Comparison of ENCODE assay signal across 16 cellular contexts in the genomic region with DNA sequence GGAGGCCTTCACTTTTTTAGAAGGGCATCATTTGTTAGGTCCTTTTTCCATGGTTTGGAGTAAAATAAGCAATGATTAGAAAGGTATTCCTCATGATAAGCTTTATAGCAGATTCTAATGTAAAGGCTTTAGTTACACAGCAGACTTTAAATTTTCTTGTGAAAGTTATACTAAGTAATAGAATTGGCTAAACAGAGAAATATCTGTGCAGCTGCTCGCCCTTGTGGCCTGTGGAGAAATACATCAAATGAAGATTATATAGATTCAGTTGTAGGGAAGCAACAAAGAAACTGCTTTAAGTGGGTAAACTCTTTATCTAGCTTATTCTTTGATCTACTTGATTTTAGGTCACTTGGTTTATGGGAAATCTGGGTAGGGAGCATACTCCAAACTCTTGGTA.
A peak's percentile ranks its signal among the peaks of the same experiment; 100 is the strongest.
DNase-seq lines count a peak whose midpoint lies in the region; ATAC-seq, FAIRE-seq and TF ChIP-seq lines count a peak whose summit lies in the region.
"Had no signal": no experiment of that assay in that cellular context is flagged by ENCODE, and none has a peak within 500 bp of the region (broad histone marks: within the 10 kb centered on the region; RNA-seq: fewer than 3 reads in every experiment).

No MANE protein-coding gene starts in this region.

- H3K36me3 ChIP-seq in endodermal cell (ENCODE audit: control insufficient read depth, insufficient read depth, low read length), result no peaks in the 10 kb centered on the region
- H3K36me3 ChIP-seq in transverse colon, result no peaks in the 10 kb centered on the region

- intact Hi-C loops in transverse colon (cut with DNase I; ENCODE audit: low total_unique reads), result no loop called here

- TF ChIP-seq CTCF in D721Med (IDR thresholded peaks at IDR 0.05; ENCODE audit: insufficient read depth, missing control alignments) (peak; percentile 36), endodermal cell (conservative IDR thresholded peaks at IDR 0.05) (peak; percentile 30), osteocyte (IDR thresholded peaks at IDR 0.05) (peak; percentile 30), transverse colon (IDR thresholded peaks at IDR 0.05) (no peak)

- H3K36me3 Mint-ChIP-seq in endodermal cell (ENCODE audit: low read depth), result no peaks in the 10 kb centered on the region
- H3K36me3 Mint-ChIP-seq in osteocyte (ENCODE audit: unreplicated experiment), result no peaks in the 10 kb centered on the region
- H3K36me3 Mint-ChIP-seq: CD4-positive, CD25-positive, alpha-beta regulatory T cell had no signal

- H3K27ac ChIP-seq in endodermal cell (ENCODE audit: low read depth, low read length) (no peak overlapping the region), transverse colon (no peak overlapping the region)

- H3K4me1 Mint-ChIP-seq in endodermal cell, result peaks cover 7% of the 10 kb centered on the region
- H3K4me1 Mint-ChIP-seq in osteocyte (ENCODE audit: unreplicated experiment), result no peaks in the 10 kb centered on the region
- H3K4me1 Mint-ChIP-seq: CD4-positive, CD25-positive, alpha-beta regulatory T cell had no signal

- no peak for TF ChIP-seq EP300 in transverse colon (IDR thresholded peaks at IDR 0.05; ENCODE audit: low read depth)

- no peaks in the 10 kb centered on the region for H3K27me3 Mint-ChIP-seq in endodermal cell (ENCODE audit: insufficient read depth)
- H3K27me3 Mint-ChIP-seq in osteocyte (ENCODE audit: unreplicated experiment), result peaks cover 5% of the 10 kb centered on the region
- H3K27me3 Mint-ChIP-seq: CD4-positive, CD25-positive, alpha-beta regulatory T cell had no signal

- DNase-seq in D721Med (ENCODE audit: insufficient read length, low spot score) (no peak), OCI-M1 (lab: John Stamatoyannopoulos, UW) (peak; percentile 8), endodermal cell (no peak), osteocyte (ENCODE audit: extremely low spot score, unreplicated experiment) (no peak), DMS 273 treated with DMSO at 0.1 percent for 48 hours (lab: John Stamatoyannopoulos, UW) (no peak), dermis blood vessel endothelial cell (no peak), transverse colon (no peak)
- DNase-seq: ACHN; AML-193; Caco-2; CD4-positive, CD25-positive, alpha-beta regulatory T cell; DMS53; NCI-H1930; SHP77 had no signal

- no peak overlapping the region for H3K4me3 ChIP-seq in endodermal cell (ENCODE audit: low read length)
- H3K4me3 ChIP-seq in transverse colon, result no peak overlapping the region

- TF ChIP-seq POLR2A in transverse colon (IDR thresholded peaks at IDR 0.05), result no peak

- ATAC-seq in HG03469 (IDR thresholded peaks at IDR 0.05; ENCODE audit: unreplicated experiment), result no peak
- ATAC-seq: Panc1 had no signal

- H3K27me3 ChIP-seq in endodermal cell (ENCODE audit: control insufficient read depth, insufficient read depth, low read length, poor library complexity, severe bottlenecking), result no peaks in the 10 kb centered on the region
- H3K27me3 ChIP-seq in transverse colon, result no peaks in the 10 kb centered on the region

- WGBS in endodermal cell (ENCODE audit: insufficient coverage in 1 of 2, insufficient read length in 1 of 2), 2 experiments, result 80% methylated on average over 1 of the region's 1 CpG; no CpG with 5 or more reads in 1 of the 2 experiments
- 44 to 46% methylated on average over 1 of the region's 1 CpG for WGBS in transverse colon (ENCODE audit: low coverage in 1 of 2), 2 donors

- no peak overlapping the region for H3K27ac Mint-ChIP-seq in endodermal cell
- H3K27ac Mint-ChIP-seq in osteocyte (ENCODE audit: unreplicated experiment), result no peak overlapping the region
- H3K27ac Mint-ChIP-seq: CD4-positive, CD25-positive, alpha-beta regulatory T cell had no signal

- in situ Hi-C loops in transverse colon (cut with MboI; ENCODE audit: low pct_ligation_motif_present in 1 of 4, low pct_unique_long_range_greater_than_20kb in 1 of 4, low sequenced_read_pairs in 3 of 4), result no loop called here

- peaks cover 14% of the 10 kb centered on the region for H3K9me3 Mint-ChIP-seq in endodermal cell
- no peaks in the 10 kb centered on the region for H3K9me3 Mint-ChIP-seq in osteocyte (ENCODE audit: unreplicated experiment)

- H3K4me3 Mint-ChIP-seq in endodermal cell (no peak overlapping the region), osteocyte (ENCODE audit: unreplicated experiment) (no peak overlapping the region)
- H3K4me3 Mint-ChIP-seq: CD4-positive, CD25-positive, alpha-beta regulatory T cell had no signal

- no peak for FAIRE-seq in D721Med (lab: Jason Lieb, UNC)

- H3K9me3 ChIP-seq in endodermal cell (ENCODE audit: control insufficient read depth, low read length) (peaks cover 15% of the 10 kb centered on the region), transverse colon (no peaks in the 10 kb centered on the region)
- H3K9me3 ChIP-seq: Caco-2 had no signal

- H3K9ac ChIP-seq in endodermal cell (ENCODE audit: extremely low read depth, low read length, poor library complexity, severe bottlenecking), result no peak overlapping the region

- no peaks in the 10 kb centered on the region for H3K4me1 ChIP-seq in endodermal cell (ENCODE audit: control insufficient read depth, insufficient read depth, low read length)
- no peaks in the 10 kb centered on the region for H3K4me1 ChIP-seq in transverse colon
- H3K4me1 ChIP-seq: Caco-2 had no signal

Comparison
In these comparisons a context has a peak if more than half of its experiments do, and no peak if none do; other contexts are left out.
1. CTCF ChIP-seq: peak in D721Med (single experiment), endodermal cell (single experiment) and osteocyte (single experiment); none in transverse colon (0 of 5).